Comparison of ENCODE assay signal across 8 cellular contexts in the genomic region with DNA sequence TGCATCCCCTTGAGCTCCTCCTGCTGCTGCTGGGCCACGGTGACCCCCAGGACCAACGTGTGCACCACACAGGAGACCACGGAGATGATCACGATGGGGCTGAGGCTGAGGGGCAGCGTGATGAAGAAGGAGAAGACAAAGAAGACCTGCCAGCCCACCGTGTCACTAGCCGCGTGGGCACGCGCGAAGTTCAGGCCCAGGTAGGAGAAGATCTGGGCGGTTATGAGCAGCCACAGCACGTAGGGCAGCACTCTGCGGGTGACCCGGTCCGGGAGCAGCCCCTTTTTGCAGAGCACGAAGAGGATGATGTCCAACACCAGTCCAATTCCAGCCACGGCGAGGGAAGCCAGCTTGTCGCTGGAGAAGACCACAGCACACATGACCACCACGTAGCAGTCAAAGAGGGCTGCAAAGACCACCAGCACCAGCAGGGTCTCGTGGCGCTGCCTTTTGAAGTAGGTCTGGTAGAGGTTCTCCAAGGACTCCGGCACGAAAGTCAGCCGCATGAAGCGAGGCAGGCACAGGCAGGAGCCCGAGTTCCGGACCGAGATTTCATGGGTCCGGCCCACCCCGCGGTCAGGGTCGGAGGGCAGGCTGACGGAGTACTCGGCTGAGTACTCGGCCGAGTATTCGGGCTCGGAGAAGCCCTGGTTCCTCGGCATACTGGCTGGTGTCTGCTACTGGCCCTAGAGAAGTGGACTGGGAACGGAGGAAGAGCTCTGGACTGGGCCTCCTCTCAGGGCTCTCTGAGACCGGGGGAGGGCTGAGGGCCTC. TPM values are rescaled to one million over a fixed set of nuclear protein-coding genes. Genes with fewer than 3 reads are reported as not detected.
DNase-seq lines count a peak whose midpoint lies in the region; ATAC-seq and TF ChIP-seq lines count a peak whose summit lies in the region.

No MANE protein-coding gene starts in this region.

- H3K36me3 ChIP-seq in GM23248 (ENCODE audit: low read depth) (no peaks in the 10 kb centered on the region), skeletal muscle tissue (ENCODE audit: control insufficient read depth in 3 of 3, insufficient read depth in 3 of 3, low read length in 3 of 3) (no peaks in the 10 kb centered on the region)

- ATAC-seq in T-helper 17 cell, result no peak
- no peak for ATAC-seq in HG02610 (IDR thresholded peaks at IDR 0.05; ENCODE audit: unreplicated experiment)
- no peak for ATAC-seq in HG03571 (IDR thresholded peaks at IDR 0.05; ENCODE audit: unreplicated experiment)
- no peak for ATAC-seq in GM19328 (IDR thresholded peaks at IDR 0.05; ENCODE audit: unreplicated experiment)

- no peaks in the 10 kb centered on the region for H3K36me3 Mint-ChIP-seq in T-helper 17 cell (ENCODE audit: low read depth)

- H3F3A ChIP-seq in GM23248 (ENCODE audit: insufficient read depth), result 0 out of 2 replicates have a peak, but pooled peaks cover 5% of the 10 kb centered on the region

- DNase-seq in GM23248 (peak; percentile 27), T-helper 17 cell (no peak), fibroblast of villous mesenchyme (ENCODE audit: low read depth) (peak; percentile 22), SIG-M5 (lab: John Stamatoyannopoulos, UW) (no peak)

- H3K27ac ChIP-seq in GM23248 (no peak overlapping the region), skeletal muscle tissue (ENCODE audit: low read depth, low read length) (peak overlapping the region; percentile 12)

- H3K9me2 ChIP-seq in GM23248 (ENCODE audit: insufficient read depth), result no peaks in the 10 kb centered on the region

- peaks cover under 1% of the 10 kb centered on the region for H3K27me3 Mint-ChIP-seq in T-helper 17 cell

- H3K9ac ChIP-seq in GM23248, result peak overlapping the region; percentile 84
- peak overlapping the region; percentile 12 to 75 (median 71) for H3K9ac ChIP-seq in skeletal muscle tissue (ENCODE audit: low read depth in 1 of 3, low read length in 3 of 3)

- WGBS in GM23248 (ENCODE audit: low coverage in 1 of 2, low lambda C conversion rate in 2 of 2, missing lambda C conversion rate in 2 of 2), 2 experiments, result 74 to 81% methylated on average over 35 to 43 of the region's 43 CpGs

- peaks cover 31% of the 10 kb centered on the region for H3K4me1 Mint-ChIP-seq in T-helper 17 cell

- H3K79me2 ChIP-seq in GM23248 (ENCODE audit: insufficient read depth), result peaks cover 31% of the 10 kb centered on the region

- H3K4me2 ChIP-seq in GM23248 (ENCODE audit: unreplicated experiment), result peak overlapping the region; percentile 79

- TF ChIP-seq CTCF in fibroblast of villous mesenchyme (IDR thresholded peaks at IDR 0.05; ENCODE audit: insufficient read depth, low read depth, low read length), result no peak

- H3K27me3 ChIP-seq in GM23248 (replicated peaks; ENCODE audit: insufficient read depth) (no peaks in the 10 kb centered on the region), skeletal muscle tissue (ENCODE audit: control insufficient read depth in 3 of 3, insufficient read depth in 3 of 3, low read length in 3 of 3) (peaks cover 13 to 23% (median 21%) of the 10 kb centered on the region in 3 donors)

- no peaks in the 10 kb centered on the region for H4K20me1 ChIP-seq in GM23248 (ENCODE audit: insufficient read depth)

- H3K27ac Mint-ChIP-seq in T-helper 17 cell, result peak overlapping the region; percentile 39

- in situ Hi-C loops in GM23248 (cut with MboI), result no loop called here

- H3K4me3 Mint-ChIP-seq in T-helper 17 cell, result peak overlapping the region; percentile 96

- H3K9me3 ChIP-seq in GM23248 (ENCODE audit: low read depth) (no peaks in the 10 kb centered on the region), T-helper 17 cell (ENCODE audit: control insufficient read depth, low read length, poor library complexity, severe bottlenecking) (no peaks in the 10 kb centered on the region), skeletal muscle tissue (ENCODE audit: control insufficient read depth in 3 of 3, low read length in 3 of 3) (no peaks in the 10 kb centered on the region)

- H3K4me1 ChIP-seq in GM23248 (ENCODE audit: insufficient read depth) (peaks cover 6% of the 10 kb centered on the region; the same call in 1 of the 2 replicates), skeletal muscle tissue (ENCODE audit: control insufficient read depth in 3 of 3, insufficient read depth in 3 of 3, low read length in 3 of 3) (peaks cover 6 to 18% (median 13%) of the 10 kb centered on the region in 3 donors)

- H2AFZ ChIP-seq in GM23248, result peak overlapping the region; percentile 94

- H3K4me3 ChIP-seq in GM23248 (peak overlapping the region; percentile 80), fibroblast of villous mesenchyme (ENCODE audit: low read depth, low read length) (peak overlapping the region; percentile 64), skeletal muscle tissue (ENCODE audit: low read length in 3 of 3) (peak overlapping the region; percentile 64 to 76 (median 66))

RNA-seq across cellular contexts. Expression of gene ADCY3, which starts 1.5 kb away (rescaled TPM):
- total RNA-seq in GM23248 (2014; rRNA removed; shearing (Covaris generic)), result 42.9 and 47.4 TPM in 2 replicates
- polyA plus RNA-seq in GM23248 (2016; fragmentation: Nextera tagmentation; extraction: Ambion mirVana), result 9.1 and 11.6 TPM in 2 replicates
- total RNA-seq in T-helper 17 cell (10 to 100 TPM; 40.7 to 59.3 TPM), fibroblast of villous mesenchyme (39.0 and 43.2 TPM in 2 replicates), skeletal muscle tissue (13.6 TPM)

RNA-seq across cellular contexts. Expression of gene DNAJC27, which starts 53.2 kb away (rescaled TPM):
- total RNA-seq in GM23248 (2014; rRNA removed; shearing (Covaris generic)), result 0.76 and 1.3 TPM in 2 replicates
- polyA plus RNA-seq in GM23248 (2016; fragmentation: Nextera tagmentation; extraction: Ambion mirVana), result 2.2 and 2.9 TPM in 2 replicates
- total RNA-seq in T-helper 17 cell (10 to 100 TPM; 15.7 to 19.2 TPM), fibroblast of villous mesenchyme (5.2 TPM in 2 replicates), skeletal muscle tissue (8.4 TPM)

Comparison
In these comparisons a context has a peak if more than half of its experiments do, and no peak if none do; other contexts are left out.
1. DNase-seq: peak in GM23248 (single experiment) and fibroblast of villous mesenchyme (single experiment); none in T-helper 17 cell (0 of 3) and SIG-M5 (single experiment).
2. Peak in every context shown above with its lines, with median percentiles within 50 percentile points of each other: H3K4me3 ChIP-seq.